ENCODE assay signal across 27 cellular contexts in genomic region chr4:102222838-102223237, GRCh38.
"Had no signal": no experiment of that assay in that cellular context is flagged by ENCODE, and none has a peak within 500 bp of the region (broad histone marks: within the 10 kb centered on the region; RNA-seq: fewer than 3 reads in every experiment).

No MANE protein-coding gene starts in this region.

- ATAC-seq: natural killer cell; psoas muscle; right cardiac atrium; sciatic nerve; stimulated activated effector memory CD8-positive, alpha-beta T cell treated with anti-CD3 and anti-CD28 coated beads, Interleukin-12 subunit alpha, Interleukin-12 subunit beta, amount 100 ng/mL, for 72 hours; stimulated activated naive B cell treated with anti-CD40 and anti-IgM and Interleukin-4, amounts not matched to agents 10 μg/mL and 1 μg/mL and 100 μg/mL, for 72 hours had no signal

- DNase-seq: natural killer cell; occipital lobe; ovary; posterior cingulate gyrus; psoas muscle; right cardiac atrium; spleen; stimulated activated CD4-positive, alpha-beta T cell treated with anti-CD3 and anti-CD28 coated beads, Interleukin-12 subunit alpha, Interleukin-12 subunit beta, amount 100 ng/mL, for 4 hours; stimulated activated CD4-positive, alpha-beta T cell treated with anti-CD3 and anti-CD28 coated beads, Interleukin-1b, Interleukin-23, amount 100 ng/mL, for 48 hours; stimulated activated CD4-positive, alpha-beta T cell treated with anti-CD3 and anti-CD28 coated beads, Interleukin-4, amount 100 ng/mL, for 1 hour; stimulated activated CD4-positive, alpha-beta T cell treated with anti-CD3 and anti-CD28 coated beads, Interleukin-4, amount 100 ng/mL, for 4 hours; stimulated activated naive B cell treated with anti-CD40 and anti-IgM and Interleukin-4, amounts not matched to agents 10 μg/mL and 1 μg/mL and 100 μg/mL, for 72 hours; stimulated activated naive CD4-positive, alpha-beta T cell treated with Interleukin-2 at 50 U/mL for 16 hours; stomach; thyroid gland; trophoblast cell; upper lobe of left lung had no signal

- H3K9me3 ChIP-seq: ovary, thoracic aorta, thyroid gland, upper lobe of left lung, vagina had no signal

- H3K4me2 ChIP-seq: neural progenitor cell, smooth muscle cell had no signal

- H3K79me2 ChIP-seq: parathyroid adenoma had no signal

- H3K27ac ChIP-seq: neural progenitor cell, ovary, parathyroid adenoma, psoas muscle, skin epidermis, spleen, stomach, thoracic aorta, thyroid gland, tibial nerve, upper lobe of left lung, vagina had no signal

- H3K4me1 ChIP-seq: parathyroid adenoma, psoas muscle, spleen, stomach, thyroid gland, tibial nerve, upper lobe of left lung, vagina had no signal

- H3K9ac ChIP-seq: neural progenitor cell, parathyroid adenoma had no signal

- H3K4me3 ChIP-seq: neural progenitor cell, ovary, psoas muscle, skin epidermis, smooth muscle cell, spleen, stomach, thoracic aorta, thyroid gland, tibial nerve, upper lobe of left lung, vagina had no signal

- H3K36me3 ChIP-seq: neural progenitor cell, ovary, spleen, stomach, thoracic aorta, thyroid gland, tibial nerve, upper lobe of left lung, vagina had no signal

- H2AFZ ChIP-seq: neural progenitor cell, parathyroid adenoma had no signal

- H3K27me3 ChIP-seq: neural progenitor cell, ovary, spleen, thyroid gland, tibial nerve, upper lobe of left lung, vagina had no signal

- FAIRE-seq: urothelium cell line had no signal
